8 cellular contexts compared by ENCODE assay signal in the genomic region with DNA sequence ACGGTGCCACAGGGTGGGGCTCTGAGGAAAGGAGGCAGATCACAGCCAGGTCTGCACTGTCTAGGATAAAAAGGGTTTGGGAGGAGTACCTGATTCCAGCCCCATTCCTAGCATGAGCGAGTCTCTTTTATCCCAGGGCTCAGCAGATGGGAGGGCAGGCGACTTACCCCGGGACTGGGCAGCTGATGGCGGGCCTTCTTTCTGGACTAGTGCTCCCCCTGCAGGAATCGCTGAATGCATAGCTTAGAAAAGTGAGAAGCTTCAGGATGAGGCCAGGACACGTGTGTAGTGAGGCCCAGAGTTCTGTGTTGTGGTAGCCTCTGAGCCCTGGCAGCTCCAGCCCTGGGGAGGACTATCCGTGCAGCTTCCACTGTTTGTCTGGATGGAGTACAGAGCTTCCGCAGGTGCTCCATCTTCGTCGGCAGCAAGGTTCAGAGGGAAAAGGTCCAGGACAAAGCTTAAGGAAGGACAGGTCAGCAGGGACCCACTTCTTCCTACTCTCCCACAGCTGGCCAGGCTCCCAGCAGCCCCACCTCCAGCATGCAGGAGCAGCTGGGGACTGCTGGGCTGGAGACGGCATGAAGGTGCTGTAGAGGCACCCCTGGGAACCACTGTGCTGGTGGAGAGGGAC. TPM values are rescaled to one million over a fixed set of nuclear protein-coding genes. Genes with fewer than 3 reads are reported as not detected.
A peak's percentile ranks its signal among the peaks of the same experiment; 100 is the strongest.
DNase-seq lines count a peak whose midpoint lies in the region; ATAC-seq, FAIRE-seq and TF ChIP-seq lines count a peak whose summit lies in the region.

No MANE protein-coding gene starts in this region.

- peak; percentile 56 for FAIRE-seq in GM12891 (lab: Jason Lieb, UNC)

- POLR2A ChIA-PET in activated CD4-positive, alpha-beta memory T cell treated with anti-CD3 and anti-CD28 coated beads for 36 hours (lab: Charles Lee) = interaction anchor here (1.6 kb wide), 1 partner anchor 14 kb away, joined by 3 read pairs; no protein-coding TSS in a partner anchor

- peaks cover 30% of the 10 kb centered on the region for H3K27me3 Mint-ChIP-seq in activated CD4-positive, alpha-beta memory T cell treated with anti-CD3 and anti-CD28 coated beads for 36 hours

- H3K36me3 Mint-ChIP-seq in activated CD4-positive, alpha-beta memory T cell treated with anti-CD3 and anti-CD28 coated beads for 36 hours = no peaks in the 10 kb centered on the region

- CTCF ChIA-PET in activated CD4-positive, alpha-beta memory T cell treated with anti-CD3 and anti-CD28 coated beads for 36 hours (lab: Charles Lee) = interaction anchor here (0.7 to 2.5 kb wide), 10 partner anchors 9 to 648 kb away, joined by 3 to 18 read pairs (median 6); no protein-coding TSS in a partner anchor

- intact Hi-C loops in activated CD4-positive, alpha-beta memory T cell treated with anti-CD3 and anti-CD28 coated beads for 36 hours (cut with micrococcal nuclease) = loop anchor here (2.0 kb wide), 1 partner anchor 216 kb away; no protein-coding TSS in a partner anchor

- TF ChIP-seq CTCF in AG09319 (IDR thresholded peaks at IDR 0.05; ENCODE audit: low read depth, low read length) = peak; percentile 79

- DNase-seq in AG09319 (ENCODE audit: extremely low read depth, low read depth) = peak; percentile 44
- peak; percentile 22 for DNase-seq in GM12891 (ENCODE audit: insufficient read length, low spot score)
- DNase-seq in NCI-H345 (lab: John Stamatoyannopoulos, UW) = peak; percentile 41
- peak; percentile 42 for DNase-seq in activated CD4-positive, alpha-beta memory T cell treated with anti-CD3 and anti-CD28 coated beads for 36 hours
- DNase-seq in globus pallidus (ENCODE audit: low spot score) = peak; percentile 78
- DNase-seq in pons (ENCODE audit: low spot score) = peak; percentile 73
- DNase-seq in NCI-H187 treated with DMSO at 0.1 percent for 48 hours (lab: John Stamatoyannopoulos, UW) = no peak

- H3K27ac Mint-ChIP-seq in activated CD4-positive, alpha-beta memory T cell treated with anti-CD3 and anti-CD28 coated beads for 36 hours = no peak overlapping the region

- H3K4me3 Mint-ChIP-seq in activated CD4-positive, alpha-beta memory T cell treated with anti-CD3 and anti-CD28 coated beads for 36 hours = no peak overlapping the region

- H3K4me1 Mint-ChIP-seq in activated CD4-positive, alpha-beta memory T cell treated with anti-CD3 and anti-CD28 coated beads for 36 hours (ENCODE audit: low read depth) = no peaks in the 10 kb centered on the region

- no peak for TF ChIP-seq POLR2A in GM12891 (IDR thresholded peaks at IDR 0.05; ENCODE audit: low read depth, low read length)

- ATAC-seq in HG03378 (IDR thresholded peaks at IDR 0.05; ENCODE audit: unreplicated experiment) = no peak

- H3K9me3 Mint-ChIP-seq in activated CD4-positive, alpha-beta memory T cell treated with anti-CD3 and anti-CD28 coated beads for 36 hours = no peaks in the 10 kb centered on the region

TF ChIP-seq in GM12891, 5 proteins besides CTCF, POLR2A, EP300 and RAD21:
- TF ChIP-seq TAF1 (IDR thresholded peaks at IDR 0.05; ENCODE audit: low read depth, low read length) (no peak), POU2F2 (IDR thresholded peaks at IDR 0.05; ENCODE audit: low read depth, low read length) (no peak), POLR2AphosphoS5 (IDR thresholded peaks at IDR 0.05; ENCODE audit: low read depth, low read length) (no peak), SPI1 (IDR thresholded peaks at IDR 0.05; ENCODE audit: low read depth, low read length) (no peak), PAX5 (IDR thresholded peaks at IDR 0.05; ENCODE audit: insufficient read depth, low read length, severe bottlenecking) (no peak)

RNA-seq across cellular contexts. Expression of gene COMMD9, which starts 30.4 kb away (rescaled TPM):
- 27.1 TPM for polyA plus RNA-seq in GM12891 (2012; ENCODE audit: low read depth, missing spikeins)
- total RNA-seq in activated CD4-positive, alpha-beta memory T cell treated with anti-CD3 and anti-CD28 coated beads for 36 hours = 10 to 100 TPM; 23.7 to 28.1 TPM

RNA-seq across cellular contexts. Expression of gene PRR5L, which starts 37.2 kb away (rescaled TPM):
- 1.1 TPM for polyA plus RNA-seq in GM12891 (2012; ENCODE audit: low read depth, missing spikeins)
- 10 to 100 TPM; 42.7 to 43.6 TPM for total RNA-seq in activated CD4-positive, alpha-beta memory T cell treated with anti-CD3 and anti-CD28 coated beads for 36 hours
